In the genomic region with DNA sequence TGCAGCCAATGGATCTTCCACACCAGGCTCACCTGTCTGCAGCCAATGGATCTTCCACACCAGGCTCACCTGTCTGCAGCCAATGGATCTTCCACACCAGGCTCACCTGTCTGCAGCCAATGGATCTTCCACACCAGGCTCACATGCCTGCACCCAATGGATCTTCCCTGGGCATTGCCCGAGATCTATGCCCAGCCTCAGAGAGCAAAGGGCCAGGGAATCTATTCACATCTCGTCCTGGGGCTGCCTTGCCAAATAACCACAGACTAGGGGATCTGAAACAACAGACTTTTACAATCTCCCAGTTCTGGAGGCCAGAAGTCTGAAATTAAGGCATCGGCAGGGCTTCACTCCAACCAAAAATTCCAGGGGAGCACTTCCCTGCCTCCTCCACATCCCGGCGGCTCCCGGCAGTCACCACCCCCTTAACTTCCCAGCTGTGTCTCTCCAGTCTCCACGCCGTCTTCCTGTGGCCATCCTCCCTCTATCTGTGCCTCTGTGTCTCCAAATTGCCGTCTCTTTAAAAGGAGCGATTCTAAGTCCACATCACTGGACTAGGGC, we compare ENCODE assay signal across 16 cellular contexts.
A peak's percentile ranks its signal among the peaks of the same experiment; 100 is the strongest.
DNase-seq lines count a peak whose midpoint lies in the region; ATAC-seq and TF ChIP-seq lines count a peak whose summit lies in the region.
"Had no signal": no experiment of that assay in that cellular context is flagged by ENCODE, and none has a peak within 500 bp of the region (broad histone marks: within the 10 kb centered on the region; RNA-seq: fewer than 3 reads in every experiment).

No MANE protein-coding gene starts in this region.

- no peak overlapping the region for H3K27ac Mint-ChIP-seq in activated naive CD8-positive, alpha-beta T cell treated with anti-CD3 and anti-CD28 coated beads, Interleukin-2, amount 10 ng/mL, durations not matched to agents 7 days and 5 days
- no peak overlapping the region for H3K27ac Mint-ChIP-seq in activated naive CD8-positive, alpha-beta T cell treated with anti-CD3 and anti-CD28 coated beads, Interleukin-2, amount 50 U/mL, for 24 hours
- H3K27ac Mint-ChIP-seq in activated T-helper 1 cell treated with anti-CD3 and anti-CD28 coated beads, Interleukin-12 subunit alpha, Interleukin-12 subunit beta, Interleukin-2, Interleukin-4 antibody, amounts not matched to agents 30 ng/mL and 10 ng/mL and 1 ng/mL, durations not matched to agents 14 hours and 24 hours and 36 hours, result no peak overlapping the region
- H3K27ac Mint-ChIP-seq: B cell; CD8-positive, alpha-beta T cell; GM23338 had no signal

- intact Hi-C loops in activated T-helper 1 cell treated with anti-CD3 and anti-CD28 coated beads, Interleukin-12 subunit alpha, Interleukin-12 subunit beta, Interleukin-2, Interleukin-4 antibody, amounts not matched to agents 30 ng/mL and 10 ng/mL and 1 ng/mL, durations not matched to agents 14 hours and 24 hours and 36 hours (cut with micrococcal nuclease), result no loop called here

- no peaks in the 10 kb centered on the region for H3K4me1 Mint-ChIP-seq in activated naive CD8-positive, alpha-beta T cell treated with anti-CD3 and anti-CD28 coated beads, Interleukin-2, amount 10 ng/mL, durations not matched to agents 7 days and 5 days
- no peaks in the 10 kb centered on the region for H3K4me1 Mint-ChIP-seq in activated naive CD8-positive, alpha-beta T cell treated with anti-CD3 and anti-CD28 coated beads, Interleukin-2, amount 50 U/mL, for 24 hours
- H3K4me1 Mint-ChIP-seq in activated T-helper 1 cell treated with anti-CD3 and anti-CD28 coated beads, Interleukin-12 subunit alpha, Interleukin-12 subunit beta, Interleukin-2, Interleukin-4 antibody, amounts not matched to agents 30 ng/mL and 10 ng/mL and 1 ng/mL, durations not matched to agents 14 hours and 24 hours and 36 hours (ENCODE audit: low read depth), result no peaks in the 10 kb centered on the region
- H3K4me1 Mint-ChIP-seq: B cell had no signal

- H3K4me3 Mint-ChIP-seq in activated naive CD8-positive, alpha-beta T cell treated with anti-CD3 and anti-CD28 coated beads, Interleukin-2, amount 10 ng/mL, durations not matched to agents 7 days and 5 days, result no peak overlapping the region
- no peak overlapping the region for H3K4me3 Mint-ChIP-seq in activated naive CD8-positive, alpha-beta T cell treated with anti-CD3 and anti-CD28 coated beads, Interleukin-2, amount 50 U/mL, for 24 hours
- no peak overlapping the region for H3K4me3 Mint-ChIP-seq in activated T-helper 1 cell treated with anti-CD3 and anti-CD28 coated beads, Interleukin-12 subunit alpha, Interleukin-12 subunit beta, Interleukin-2, Interleukin-4 antibody, amounts not matched to agents 30 ng/mL and 10 ng/mL and 1 ng/mL, durations not matched to agents 14 hours and 24 hours and 36 hours
- H3K4me3 Mint-ChIP-seq: B cell; CD8-positive, alpha-beta T cell; GM23338 had no signal

- H3K9me3 Mint-ChIP-seq in activated naive CD8-positive, alpha-beta T cell treated with anti-CD3 and anti-CD28 coated beads, Interleukin-2, amount 10 ng/mL, durations not matched to agents 7 days and 5 days, result no peaks in the 10 kb centered on the region
- H3K9me3 Mint-ChIP-seq in activated naive CD8-positive, alpha-beta T cell treated with anti-CD3 and anti-CD28 coated beads, Interleukin-2, amount 50 U/mL, for 24 hours, result no peaks in the 10 kb centered on the region
- no peaks in the 10 kb centered on the region for H3K9me3 Mint-ChIP-seq in activated T-helper 1 cell treated with anti-CD3 and anti-CD28 coated beads, Interleukin-12 subunit alpha, Interleukin-12 subunit beta, Interleukin-2, Interleukin-4 antibody, amounts not matched to agents 30 ng/mL and 10 ng/mL and 1 ng/mL, durations not matched to agents 14 hours and 24 hours and 36 hours
- H3K9me3 Mint-ChIP-seq: CD8-positive, alpha-beta T cell; GM23338 had no signal

- no peaks in the 10 kb centered on the region for H3K27me3 Mint-ChIP-seq in activated naive CD8-positive, alpha-beta T cell treated with anti-CD3 and anti-CD28 coated beads, Interleukin-2, amount 10 ng/mL, durations not matched to agents 7 days and 5 days
- peaks cover 9% of the 10 kb centered on the region for H3K27me3 Mint-ChIP-seq in activated naive CD8-positive, alpha-beta T cell treated with anti-CD3 and anti-CD28 coated beads, Interleukin-2, amount 50 U/mL, for 24 hours
- H3K27me3 Mint-ChIP-seq in activated T-helper 1 cell treated with anti-CD3 and anti-CD28 coated beads, Interleukin-12 subunit alpha, Interleukin-12 subunit beta, Interleukin-2, Interleukin-4 antibody, amounts not matched to agents 30 ng/mL and 10 ng/mL and 1 ng/mL, durations not matched to agents 14 hours and 24 hours and 36 hours (ENCODE audit: insufficient read depth), result no peaks in the 10 kb centered on the region

- ATAC-seq in activated naive CD8-positive, alpha-beta T cell treated with anti-CD3 and anti-CD28 coated beads, Interleukin-2, amount 10 ng/mL, durations not matched to agents 7 days and 5 days (ENCODE audit: low read depth), result no peak
- no peak for ATAC-seq in activated naive CD8-positive, alpha-beta T cell treated with anti-CD3 and anti-CD28 coated beads, Interleukin-2, amount 50 U/mL, for 24 hours
- ATAC-seq in HG03135 (IDR thresholded peaks at IDR 0.05; ENCODE audit: unreplicated experiment), result no peak
- ATAC-seq: CD8-positive, alpha-beta T cell; GM23338; HepG2 had no signal

- POLR2A ChIA-PET in activated naive CD8-positive, alpha-beta T cell treated with anti-CD3 and anti-CD28 coated beads, Interleukin-2, amount 10 ng/mL, durations not matched to agents 7 days and 5 days (lab: Charles Lee), result no interaction called here

- H3K4me3 ChIP-seq in coronary artery, result no peak overlapping the region
- H3K4me3 ChIP-seq: BLaER1 treated with 17β-estradiol and CSF1 and Interleukin-3, amounts not matched to agents 10 nM and 100 nM; GM23338 had no signal

- no peak overlapping the region for H3K27ac ChIP-seq in coronary artery
- H3K27ac ChIP-seq: BLaER1 treated with 17β-estradiol and CSF1 and Interleukin-3, amounts not matched to agents 10 nM and 100 nM had no signal

- TF ChIP-seq CTCF in coronary artery (IDR thresholded peaks at IDR 0.05), result no peak

- H3K36me3 Mint-ChIP-seq in activated naive CD8-positive, alpha-beta T cell treated with anti-CD3 and anti-CD28 coated beads, Interleukin-2, amount 10 ng/mL, durations not matched to agents 7 days and 5 days, result no peaks in the 10 kb centered on the region
- no peaks in the 10 kb centered on the region for H3K36me3 Mint-ChIP-seq in activated naive CD8-positive, alpha-beta T cell treated with anti-CD3 and anti-CD28 coated beads, Interleukin-2, amount 50 U/mL, for 24 hours (ENCODE audit: low read depth)
- H3K36me3 Mint-ChIP-seq in activated T-helper 1 cell treated with anti-CD3 and anti-CD28 coated beads, Interleukin-12 subunit alpha, Interleukin-12 subunit beta, Interleukin-2, Interleukin-4 antibody, amounts not matched to agents 30 ng/mL and 10 ng/mL and 1 ng/mL, durations not matched to agents 14 hours and 24 hours and 36 hours (ENCODE audit: low read depth), result no peaks in the 10 kb centered on the region
- H3K36me3 Mint-ChIP-seq: CD8-positive, alpha-beta T cell had no signal

- DNase-seq in activated naive CD8-positive, alpha-beta T cell treated with anti-CD3 and anti-CD28 coated beads, Interleukin-2, amount 10 ng/mL, durations not matched to agents 7 days and 5 days, result peak; percentile 6
- DNase-seq in activated naive CD8-positive, alpha-beta T cell treated with anti-CD3 and anti-CD28 coated beads, Interleukin-2, amount 50 U/mL, for 24 hours, result no peak
- DNase-seq in coronary artery (ENCODE audit: low spot score) (peak; percentile 41), mucosa of gallbladder (ENCODE audit: low spot score) (peak; percentile 4), ureter (ENCODE audit: low spot score) (peak; percentile 14)
- DNase-seq in activated T-helper 1 cell treated with anti-CD3 and anti-CD28 coated beads, Interleukin-12 subunit alpha, Interleukin-12 subunit beta, Interleukin-2, Interleukin-4 antibody, amounts not matched to agents 30 ng/mL and 10 ng/mL and 1 ng/mL, durations not matched to agents 14 hours and 24 hours and 36 hours (ENCODE audit: low spot score), result no peak
- DNase-seq: Calu3, DMS79 treated with DMSO at 0.1 percent for 48 hours, GF-D8, HCEC 1CT had no signal

Comparison
In these comparisons a context has a peak if more than half of its experiments do, and no peak if none do; other contexts are left out.
1. DNase-seq: peak in activated naive CD8-positive, alpha-beta T cell treated with anti-CD3 and anti-CD28 coated beads, Interleukin-2, amount 10 ng/mL, durations not matched to agents 7 days and 5 days (single experiment), coronary artery (single experiment), mucosa of gallbladder (single experiment) and ureter (single experiment); none in activated naive CD8-positive, alpha-beta T cell treated with anti-CD3 and anti-CD28 coated beads, Interleukin-2, amount 50 U/mL, for 24 hours (single experiment) and activated T-helper 1 cell treated with anti-CD3 and anti-CD28 coated beads, Interleukin-12 subunit alpha, Interleukin-12 subunit beta, Interleukin-2, Interleukin-4 antibody, amounts not matched to agents 30 ng/mL and 10 ng/mL and 1 ng/mL, durations not matched to agents 14 hours and 24 hours and 36 hours (single experiment).